ENCODE assay signal across 8 cellular contexts in genomic region chr2:43024515-43024962, GRCh38.
DNase-seq lines count a peak whose midpoint lies in the region; ATAC-seq and TF ChIP-seq lines count a peak whose summit lies in the region.

No MANE protein-coding gene starts in this region.

- H3K4me1 Mint-ChIP-seq in neural crest cell: peaks cover 59% of the 10 kb centered on the region

- DNase-seq in NCI-H1694 (lab: John Stamatoyannopoulos, UW) (peak; percentile 13), NCI-H1694 treated with DMSO at 0.1 percent for 48 hours (lab: John Stamatoyannopoulos, UW) (no peak), MG63 (peak; percentile 42), activated T-cell treated with anti-CD3 and anti-CD28 coated beads for 24 hours (ENCODE audit: low read depth) (peak; percentile 14), fibroblast of peridontal ligament (ENCODE audit: extremely low read depth) (peak; percentile 39), neural crest cell (ENCODE audit: low read depth, low spot score) (peak; percentile 70), aorta (peak; percentile 76 to 90)

- intact Hi-C loops in aorta (cut with DNase I): loop anchor here (2.0 to 5.0 kb wide), 3 partner anchors 77 to 203 kb away; partner anchors contain the start of gene ZFP36L2 (in 1 of the 2)

- H3K27me3 ChIP-seq in MG63 (no peaks in the 10 kb centered on the region), aorta (ENCODE audit: control insufficient read depth in 1 of 2, insufficient read depth in 2 of 2, low read length in 1 of 2) (no peaks in the 10 kb centered on the region)

- no peaks in the 10 kb centered on the region; the same call in 1 of the 2 replicates for H3K36me3 ChIP-seq in MG63
- H3K36me3 ChIP-seq in aorta (ENCODE audit: control insufficient read depth in 1 of 2, insufficient read depth in 2 of 2, low read length in 1 of 2): no peaks in the 10 kb centered on the region

- H3K4me3 Mint-ChIP-seq in neural crest cell: no peak overlapping the region

- WGBS in aorta, 2 donors: 33 to 34% methylated on average over 8 of the region's 8 CpGs

- H3K4me3 ChIP-seq in MG63: no peak overlapping the region
- no peak overlapping the region for H3K4me3 ChIP-seq in aorta (ENCODE audit: low read length in 2 of 2)

- peaks cover 2% of the 10 kb centered on the region for H3K9me3 Mint-ChIP-seq in neural crest cell

- peak; percentile 64 for ATAC-seq in aorta (ENCODE audit: low FRiP score)
- ATAC-seq in HG03439 (IDR thresholded peaks at IDR 0.05; ENCODE audit: unreplicated experiment): no peak

- H3K27me3 Mint-ChIP-seq in neural crest cell (ENCODE audit: low read depth): no peaks in the 10 kb centered on the region

- H3K36me3 Mint-ChIP-seq in neural crest cell (ENCODE audit: low read depth): peaks cover 10% of the 10 kb centered on the region

- H3K9me3 ChIP-seq in MG63: peaks cover 9% of the 10 kb centered on the region; the same call in 1 of the 2 replicates
- H3K9me3 ChIP-seq in aorta (ENCODE audit: control insufficient read depth, low read length): peaks cover 3% of the 10 kb centered on the region

- no peak overlapping the region for H3K27ac Mint-ChIP-seq in neural crest cell (ENCODE audit: unreplicated experiment)

- no peak overlapping the region for H3K27ac ChIP-seq in aorta (ENCODE audit: low read depth in 1 of 2, low read length in 2 of 2)

- TF ChIP-seq CTCF in neural crest cell (conservative IDR thresholded peaks at IDR 0.05): peak; percentile 65

- H3K4me1 ChIP-seq in aorta (ENCODE audit: control insufficient read depth in 1 of 2, insufficient read depth in 2 of 2, low read length in 2 of 2): peaks cover 0 to 1% of the 10 kb centered on the region in 2 donors
